Comparison of ENCODE assay signal across 8 cellular contexts in the genomic region with DNA sequence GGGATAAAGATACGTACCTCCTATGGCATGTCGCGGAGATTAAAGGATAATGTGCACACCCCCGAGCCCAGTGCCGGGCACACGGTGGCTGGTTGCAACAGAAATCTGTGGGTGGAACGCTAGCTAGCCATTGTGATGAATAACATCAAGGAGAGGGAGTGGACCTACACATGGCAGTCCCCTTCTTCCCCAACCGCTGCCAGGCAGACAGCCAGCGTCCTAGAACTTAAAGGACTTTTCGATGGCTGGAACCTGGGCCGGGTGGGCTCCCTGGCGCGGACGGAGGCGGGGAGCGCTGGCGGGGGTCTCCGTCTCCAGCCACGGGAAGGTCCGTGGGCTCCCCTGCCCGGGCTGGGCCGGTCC. TPM values are rescaled to one million over a fixed set of nuclear protein-coding genes. Genes with fewer than 3 reads are reported as not detected.
DNase-seq lines count a peak whose midpoint lies in the region; ATAC-seq and TF ChIP-seq lines count a peak whose summit lies in the region.

No MANE protein-coding gene starts in this region.

- H3K27me3 ChIP-seq in body of pancreas (no peaks in the 10 kb centered on the region), liver (ENCODE audit: control insufficient read depth in 4 of 4, insufficient read depth in 4 of 4, low read length in 3 of 4) (no peaks in the 10 kb centered on the region)

- H3K27ac ChIP-seq in body of pancreas = peak overlapping the region; percentile 76 to 90 (median 85)
- peak overlapping the region; percentile 55 to 74 for H3K27ac ChIP-seq in liver (ENCODE audit: low read depth in 1 of 2, low read length in 2 of 2)
- peak overlapping the region; percentile 82 for H3K27ac ChIP-seq in urinary bladder (ENCODE audit: low read depth)

- peaks cover 34% of the 10 kb centered on the region for H3K4me1 ChIP-seq in body of pancreas
- H3K4me1 ChIP-seq in liver (ENCODE audit: control insufficient read depth in 4 of 4, insufficient read depth in 4 of 4, low read length in 3 of 4) = peaks cover 3 to 19% (median 11%) of the 10 kb centered on the region in 4 donors
- no peaks in the 10 kb centered on the region for H3K4me1 ChIP-seq in urinary bladder (ENCODE audit: insufficient read depth)

- no peak for TF ChIP-seq POLR2A in body of pancreas (IDR thresholded peaks at IDR 0.05)

- no peak overlapping the region for H3K9ac ChIP-seq in liver (ENCODE audit: low read depth in 1 of 2, low read length in 2 of 2)

- H3K4me3 ChIP-seq in body of pancreas (peak overlapping the region; percentile 59 to 79), liver (ENCODE audit: low read depth in 1 of 3, low read length in 3 of 3) (peak overlapping the region; percentile 55 to 80 (median 67)), urinary bladder (ENCODE audit: low read depth, low read length) (peak overlapping the region; percentile 86)

- H3K9me3 ChIP-seq in body of pancreas (no peaks in the 10 kb centered on the region), liver (ENCODE audit: control insufficient read depth in 4 of 4, low read length in 3 of 4) (no peaks in the 10 kb centered on the region)

- peak; percentile 43 for DNase-seq in AG20443 (ENCODE audit: low spot score)
- peak in 1 of 4 donors; percentile 15 for DNase-seq in body of pancreas
- DNase-seq in NCI-H69 (lab: John Stamatoyannopoulos, UW) = no peak
- DNase-seq in D341Med (ENCODE audit: low spot score) = no peak

- intact Hi-C loops in body of pancreas (cut with DNase I) = no loop called here

- peak; percentile 1 for ATAC-seq in HG02938 (IDR thresholded peaks at IDR 0.05; ENCODE audit: unreplicated experiment)
- peak; percentile 4 for ATAC-seq in body of pancreas
- ATAC-seq in GM19324 (IDR thresholded peaks at IDR 0.05; ENCODE audit: low FRiP score, unreplicated experiment) = no peak

- no peaks in the 10 kb centered on the region for H3K36me3 ChIP-seq in body of pancreas (replicated peaks in 1 of 2; ENCODE audit: insufficient read depth in 1 of 2, low read depth in 2 of 2)
- H3K36me3 ChIP-seq in liver (ENCODE audit: control insufficient read depth in 4 of 4, insufficient read depth in 3 of 4, low read depth in 1 of 4, low read length in 3 of 4) = no peaks in the 10 kb centered on the region
- no peaks in the 10 kb centered on the region for H3K36me3 ChIP-seq in urinary bladder (ENCODE audit: insufficient read depth)

- no peak for TF ChIP-seq CTCF in body of pancreas (IDR thresholded peaks at IDR 0.05)
- no peak for TF ChIP-seq CTCF in liver (IDR thresholded peaks at IDR 0.05; ENCODE audit: low read depth, low read length, missing input control)

- WGBS in body of pancreas, 2 donors = 2 to 4% methylated on average over 11 to 22 of the region's 22 CpGs
- 2% methylated on average over 22 of the region's 22 CpGs for WGBS in liver
- 2% methylated on average over 22 of the region's 22 CpGs for WGBS in urinary bladder

- no peak for TF ChIP-seq RAD21 in liver (IDR thresholded peaks at IDR 0.05)

TF ChIP-seq in liver, 16 proteins besides CTCF, POLR2A, EP300 and RAD21:
- no peak for TF ChIP-seq TAF1 (conservative IDR thresholded peaks at IDR 0.05)
- TF ChIP-seq YY1 (IDR thresholded peaks at IDR 0.05) = no peak
- TF ChIP-seq, protein P1, sequence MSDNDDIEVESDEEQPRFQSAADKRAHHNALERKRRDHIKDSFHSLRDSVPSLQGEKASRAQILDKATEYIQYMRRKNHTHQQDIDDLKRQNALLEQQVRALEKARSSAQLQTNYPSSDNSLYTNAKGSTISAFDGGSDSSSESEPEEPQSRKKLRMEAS (IDR thresholded peaks at IDR 0.05) = no peak
- no peak for TF ChIP-seq FOXA1 (IDR thresholded peaks at IDR 0.05)
- no peak for TF ChIP-seq JUND (IDR thresholded peaks at IDR 0.05)
- TF ChIP-seq HNF4A (conservative IDR thresholded peaks at IDR 0.05) = no peak

RNA-seq across cellular contexts. Expression of gene CACHD1, which starts 0.3 kb away (rescaled TPM):
- total RNA-seq in body of pancreas (10 to 100 TPM in 1 of 2 donors, 1 to 10 TPM in 1; 8.6 to 12.9 TPM), liver (1 to 10 TPM; 3.3 to 4.2 TPM), urinary bladder (22.3 TPM)
- polyA plus RNA-seq in liver (1 to 10 TPM in 1 of 2 donors, under 1 TPM in 1; 0.68 to 1.3 TPM), urinary bladder (7.5 TPM)
